ENCODE assay signal across 27 cellular contexts in genomic region chr3:54313418-54313817, GRCh38.
"Had no signal": no experiment of that assay in that cellular context is flagged by ENCODE, and none has a peak within 500 bp of the region (broad histone marks: within the 10 kb centered on the region; RNA-seq: fewer than 3 reads in every experiment).

No MANE protein-coding gene starts in this region.

- H3K36me3 Mint-ChIP-seq: natural killer cell; stimulated activated effector memory CD8-positive, alpha-beta T cell treated with anti-CD3 and anti-CD28 coated beads, Interleukin-12 subunit alpha, Interleukin-12 subunit beta, amount 100 ng/mL, for 72 hours; stimulated activated naive B cell treated with anti-CD40 and anti-IgM and Interleukin-4, amounts not matched to agents 10 μg/mL and 1 μg/mL and 100 μg/mL, for 72 hours had no signal

- H3K9me3 ChIP-seq: ovary, psoas muscle, right lobe of liver, stomach, thoracic aorta, thyroid gland, upper lobe of left lung, vagina had no signal

- H3K4me3 ChIP-seq: ovary, psoas muscle, right lobe of liver, sigmoid colon, stomach, thoracic aorta, thyroid gland, tibial nerve, upper lobe of left lung, vagina had no signal

- H3K9me3 Mint-ChIP-seq: stimulated activated effector memory CD8-positive, alpha-beta T cell treated with anti-CD3 and anti-CD28 coated beads, Interleukin-12 subunit alpha, Interleukin-12 subunit beta, amount 100 ng/mL, for 72 hours had no signal

- H3K27ac ChIP-seq: ovary, parathyroid adenoma, psoas muscle, right lobe of liver, sigmoid colon, stomach, thoracic aorta, thyroid gland, tibial nerve, upper lobe of left lung, vagina had no signal

- H3K4me1 Mint-ChIP-seq: natural killer cell; stimulated activated effector memory CD8-positive, alpha-beta T cell treated with anti-CD3 and anti-CD28 coated beads, Interleukin-12 subunit alpha, Interleukin-12 subunit beta, amount 100 ng/mL, for 72 hours; stimulated activated naive B cell treated with anti-CD40 and anti-IgM and Interleukin-4, amounts not matched to agents 10 μg/mL and 1 μg/mL and 100 μg/mL, for 72 hours had no signal

- H3K27me3 ChIP-seq: ovary, right lobe of liver, sigmoid colon, stomach, thyroid gland, tibial nerve, upper lobe of left lung, vagina had no signal

- H3K4me3 Mint-ChIP-seq: natural killer cell; nephron; stimulated activated effector memory CD8-positive, alpha-beta T cell treated with anti-CD3 and anti-CD28 coated beads, Interleukin-12 subunit alpha, Interleukin-12 subunit beta, amount 100 ng/mL, for 72 hours; stimulated activated naive B cell treated with anti-CD40 and anti-IgM and Interleukin-4, amounts not matched to agents 10 μg/mL and 1 μg/mL and 100 μg/mL, for 72 hours; stimulated activated naive CD8-positive, alpha-beta T cell treated with anti-CD3 and anti-CD28 coated beads, Interleukin-15, Interleukin-2, amounts not matched to agents 100 ng/mL and 50 ng/mL, for 24 hours had no signal

- H2AFZ ChIP-seq: parathyroid adenoma had no signal

- H3K4me1 ChIP-seq: psoas muscle, right lobe of liver, sigmoid colon, thyroid gland, tibial nerve, upper lobe of left lung, vagina had no signal

- H3K79me2 ChIP-seq: parathyroid adenoma had no signal

- H3K36me3 ChIP-seq: ovary, right lobe of liver, sigmoid colon, stomach, thoracic aorta, thyroid gland, tibial nerve, upper lobe of left lung, vagina had no signal

- H3K27ac Mint-ChIP-seq: natural killer cell; nephron; progenitor cell of endocrine pancreas; stimulated activated effector memory CD8-positive, alpha-beta T cell treated with anti-CD3 and anti-CD28 coated beads, Interleukin-12 subunit alpha, Interleukin-12 subunit beta, amount 100 ng/mL, for 72 hours; stimulated activated naive B cell treated with anti-CD40 and anti-IgM and Interleukin-4, amounts not matched to agents 10 μg/mL and 1 μg/mL and 100 μg/mL, for 72 hours; stimulated activated naive CD8-positive, alpha-beta T cell treated with anti-CD3 and anti-CD28 coated beads, Interleukin-15, Interleukin-2, amounts not matched to agents 100 ng/mL and 50 ng/mL, for 24 hours had no signal

- DNase-seq: natural killer cell; occipital lobe; ovary; posterior cingulate gyrus; psoas muscle; right cardiac atrium; right lobe of liver; sigmoid colon; small intestine; stimulated activated CD4-positive, alpha-beta T cell treated with anti-CD3 and anti-CD28 coated beads, Interleukin-15, amount 100 ng/mL, for 24 hours; stimulated activated CD4-positive, alpha-beta T cell treated with anti-CD3 and anti-CD28 coated beads, Interleukin-2, amount 100 ng/mL, for 24 hours; stimulated activated CD4-positive, alpha-beta T cell treated with anti-CD3 and anti-CD28 coated beads, Interleukin-2, amount 100 ng/mL, for 48 hours; stimulated activated CD4-positive, alpha-beta T cell treated with anti-CD3 and anti-CD28 coated beads, Interleukin-4, amount 100 ng/mL, for 24 hours; stimulated activated naive B cell treated with anti-CD40 and anti-IgM and Interleukin-4, amounts not matched to agents 10 μg/mL and 1 μg/mL and 100 μg/mL, for 72 hours; stimulated activated naive CD4-positive, alpha-beta T cell treated with Interleukin-2 at 50 U/mL for 16 hours; stomach; thyroid gland; trophoblast cell; upper lobe of left lung had no signal

- H3K9ac ChIP-seq: parathyroid adenoma had no signal

- ATAC-seq: psoas muscle; right cardiac atrium; right lobe of liver; stimulated activated effector memory CD8-positive, alpha-beta T cell treated with anti-CD3 and anti-CD28 coated beads, Interleukin-12 subunit alpha, Interleukin-12 subunit beta, amount 100 ng/mL, for 72 hours; stimulated activated naive B cell treated with anti-CD40 and anti-IgM and Interleukin-4, amounts not matched to agents 10 μg/mL and 1 μg/mL and 100 μg/mL, for 72 hours had no signal

- H3K27me3 Mint-ChIP-seq: stimulated activated naive B cell treated with anti-CD40 and anti-IgM and Interleukin-4, amounts not matched to agents 10 μg/mL and 1 μg/mL and 100 μg/mL, for 72 hours; stimulated activated naive CD8-positive, alpha-beta T cell treated with anti-CD3 and anti-CD28 coated beads, Interleukin-15, Interleukin-2, amounts not matched to agents 100 ng/mL and 50 ng/mL, for 24 hours had no signal
